8 cellular contexts compared by ENCODE assay signal in genomic region chr14:99191663-99192621, GRCh38.
DNase-seq lines count a peak whose midpoint lies in the region; ATAC-seq and TF ChIP-seq lines count a peak whose summit lies in the region.

No MANE protein-coding gene starts in this region.

- no peak for ATAC-seq in HG02759 (IDR thresholded peaks at IDR 0.05; ENCODE audit: unreplicated experiment)
- no peak for ATAC-seq in HG03342 (IDR thresholded peaks at IDR 0.05; ENCODE audit: unreplicated experiment)
- no peak for ATAC-seq in HG02870 (IDR thresholded peaks at IDR 0.05; ENCODE audit: unreplicated experiment)

- H3K9ac ChIP-seq in mammary epithelial cell (ENCODE audit: insufficient read depth, low read length), result peak overlapping the region; percentile 29
- peak overlapping the region in 1 of 2 donors; percentile 48 for H3K9ac ChIP-seq in liver (ENCODE audit: low read depth in 1 of 2, low read length in 2 of 2)

- intact Hi-C loops in mammary epithelial cell (cut with micrococcal nuclease), result loop anchor here (2.0 to 5.0 kb wide), 3 partner anchors 80 to 1215 kb away; partner anchors contain the start of gene BCL11B

- DNase-seq in Daoy (ENCODE audit: low read depth) (peak; percentile 88), NCI-H748 (lab: John Stamatoyannopoulos, UW; ENCODE audit: unreplicated experiment) (peak; percentile 55), mammary epithelial cell (peak; percentile 51), tibial nerve (ENCODE audit: low spot score in 2 of 2) (peak in 1 of 2 donors; percentile 62)

- H3K27me3 ChIP-seq in mammary epithelial cell (ENCODE audit: insufficient read depth, low read length) (no peaks in the 10 kb centered on the region), liver (ENCODE audit: control insufficient read depth in 4 of 4, insufficient read depth in 4 of 4, low read length in 3 of 4) (no peaks in the 10 kb centered on the region), tibial nerve (peaks cover 0 to 4% of the 10 kb centered on the region in 2 donors)

- H2AFZ ChIP-seq in mammary epithelial cell (ENCODE audit: low read depth, low read length), result peak overlapping the region; percentile 77

- peak; percentile 18 to 31 for TF ChIP-seq RAD21 in liver (IDR thresholded peaks at IDR 0.05)

- no TSS peak for BruUV-seq in mammary epithelial cell (replicated peaks; lab: Mats Ljungman, UMichigan)

- H3K36me3 ChIP-seq in mammary epithelial cell (ENCODE audit: insufficient read depth, low read length), result no peaks in the 10 kb centered on the region
- H3K36me3 ChIP-seq in liver (ENCODE audit: control insufficient read depth in 4 of 4, insufficient read depth in 3 of 4, low read depth in 1 of 4, low read length in 3 of 4), result no peaks in the 10 kb centered on the region
- no peaks in the 10 kb centered on the region for H3K36me3 ChIP-seq in tibial nerve

- peaks cover 39% of the 10 kb centered on the region for H3K79me2 ChIP-seq in mammary epithelial cell (ENCODE audit: insufficient read depth, low read length)

- H4K20me1 ChIP-seq in mammary epithelial cell (ENCODE audit: insufficient read depth, low read length), result no peaks in the 10 kb centered on the region

- in situ Hi-C loops in mammary epithelial cell (cut with MboI; ENCODE audit: low sequenced_read_pairs in 2 of 2), result no loop called here

- no peaks in the 10 kb centered on the region for H3K9me3 ChIP-seq in mammary epithelial cell (replicated peaks; ENCODE audit: insufficient read depth, low read length)
- H3K9me3 ChIP-seq in liver (ENCODE audit: control insufficient read depth in 4 of 4, low read length in 3 of 4), result no peaks in the 10 kb centered on the region
- H3K9me3 ChIP-seq in tibial nerve, result no peaks in the 10 kb centered on the region

- TF ChIP-seq CTCF in mammary epithelial cell (conservative IDR thresholded peaks at IDR 0.05 in 1 of 2, IDR thresholded peaks at IDR 0.05 in 1 of 2; ENCODE audit: extremely low read depth in 1 of 2, insufficient read depth in 1 of 2, low read depth in 1 of 2, low read length in 2 of 2), result no peak
- peak; percentile 4 for TF ChIP-seq CTCF in liver (IDR thresholded peaks at IDR 0.05; ENCODE audit: low read depth, low read length, missing input control)
- no peak for TF ChIP-seq CTCF in tibial nerve (IDR thresholded peaks at IDR 0.05)

- peaks cover 10% of the 10 kb centered on the region for H3K4me1 ChIP-seq in mammary epithelial cell (ENCODE audit: insufficient read depth, low read length)
- H3K4me1 ChIP-seq in liver (ENCODE audit: control insufficient read depth in 4 of 4, insufficient read depth in 4 of 4, low read length in 3 of 4), result peaks cover 5 to 12% (median 9%) of the 10 kb centered on the region in 4 donors
- H3K4me1 ChIP-seq in tibial nerve, result peaks cover 0 to 33% (median 7%) of the 10 kb centered on the region in 4 donors

- WGBS in mammary epithelial cell (ENCODE audit: low coverage, missing lambda C conversion rate), result 13% methylated on average over 32 of the region's 34 CpGs
- 34% methylated on average over 34 of the region's 34 CpGs for WGBS in liver
- 13 to 19% methylated on average over 34 of the region's 34 CpGs for WGBS in tibial nerve, 2 donors

- TF ChIP-seq POLR2A in tibial nerve (IDR thresholded peaks at IDR 0.05), result no peak

- CTCF ChIA-PET in mammary epithelial cell (lab: Charles Lee; ENCODE audit: low non-redundant PET), result no interaction called here

- H3K4me2 ChIP-seq in mammary epithelial cell (ENCODE audit: insufficient read depth, low read depth, low read length), result peak overlapping the region; percentile 94

- H3K4me3 ChIP-seq in mammary epithelial cell (replicated peaks in 1 of 3; ENCODE audit: insufficient read depth in 1 of 3, low read depth in 2 of 3, low read length in 3 of 3), result peak overlapping the region; percentile 45 to 60 (median 46)
- H3K4me3 ChIP-seq in liver (ENCODE audit: low read depth in 1 of 3, low read length in 3 of 3), result peak overlapping the region; percentile 14 to 52 (median 28)
- H3K4me3 ChIP-seq in tibial nerve, result peak overlapping the region in 3 of 4 donors; percentile 2 to 45 (median 35)

- H3K27ac ChIP-seq in mammary epithelial cell (ENCODE audit: insufficient read depth, low read depth, low read length), result no peak overlapping the region
- H3K27ac ChIP-seq in liver (ENCODE audit: low read depth in 1 of 2, low read length in 2 of 2), result no peak overlapping the region
- H3K27ac ChIP-seq in tibial nerve, result peak overlapping the region in 1 of 4 donors; percentile 52

- dilution Hi-C loops in mammary epithelial cell (cut with HindIII; ENCODE audit: low sequenced_read_pairs), result no loop called here

- TF ChIP-seq EP300 in tibial nerve (IDR thresholded peaks at IDR 0.05), result peak in 1 of 2 donors; percentile 59

TF ChIP-seq in liver, 16 proteins besides CTCF, POLR2A, EP300 and RAD21:
- TF ChIP-seq EGR1 (IDR thresholded peaks at IDR 0.05; ENCODE audit: low read depth in 2 of 2) (no peak), YY1 (IDR thresholded peaks at IDR 0.05) (peak; percentile 27), HNF4A (conservative IDR thresholded peaks at IDR 0.05) (peak in 1 of 2 donors; percentile 22), RXRA (IDR thresholded peaks at IDR 0.05) (peak in 1 of 2 donors; percentile 8)
